26 cellular contexts compared by ENCODE assay signal in genomic region chr7:88293866-88294265, GRCh38.
"Had no signal": no experiment of that assay in that cellular context is flagged by ENCODE, and none has a peak within 500 bp of the region (broad histone marks: within the 10 kb centered on the region; RNA-seq: fewer than 3 reads in every experiment).

No MANE protein-coding gene starts in this region.

- H3K36me3 ChIP-seq: stomach, suprapubic skin, thoracic aorta, thyroid gland, tibial artery, tibial nerve, transverse colon, upper lobe of left lung, upper lobe of right lung, uterus had no signal

- H3K27ac ChIP-seq: stomach, suprapubic skin, testis, thoracic aorta, thyroid gland, tibial artery, tibial nerve, transverse colon, upper lobe of left lung, upper lobe of right lung, uterus had no signal

- FAIRE-seq: urothelium cell line had no signal

- H3K27me3 ChIP-seq: stomach, suprapubic skin, testis, thyroid gland, tibial artery, tibial nerve, transverse colon, upper lobe of left lung, upper lobe of right lung, uterus had no signal

- H3K9me3 ChIP-seq: stomach, suprapubic skin, testis, thoracic aorta, thyroid gland, tibial artery, tibial nerve, transverse colon, upper lobe of left lung, upper lobe of right lung, uterus had no signal

- H3K4me1 ChIP-seq: testis, tibial artery, transverse colon, upper lobe of right lung, uterus had no signal

- H3K4me3 ChIP-seq: stomach, suprapubic skin, testis, thoracic aorta, thyroid gland, tibial artery, tibial nerve, transverse colon, upper lobe of left lung, upper lobe of right lung, uterus had no signal

- DNase-seq: stimulated activated CD4-positive, alpha-beta T cell treated with anti-CD3 and anti-CD28 coated beads, Interleukin-2, amount 100 ng/mL, for 48 hours; stimulated activated CD4-positive, alpha-beta T cell treated with anti-CD3 and anti-CD28 coated beads, Interleukin-4, amount 100 ng/mL, for 1 hour; stimulated activated CD4-positive, alpha-beta T cell treated with anti-CD3 and anti-CD28 coated beads, Interleukin-4, amount 100 ng/mL, for 24 hours; stimulated activated CD4-positive, alpha-beta T cell treated with anti-CD3 and anti-CD28 coated beads, Interleukin-4, amount 100 ng/mL, for 4 hours; stimulated activated CD8-positive, alpha-beta memory T cell treated with anti-CD3 and anti-CD28 coated beads, Interleukin-4, amount 100 ng/mL, for 48 hours; stimulated activated naive B cell treated with anti-CD40 and anti-IgM and Interleukin-4, amounts not matched to agents 10 μg/mL and 1 μg/mL and 100 μg/mL, for 72 hours; stimulated activated naive CD4-positive, alpha-beta T cell; stimulated activated naive CD4-positive, alpha-beta T cell treated with Interleukin-2 at 50 U/mL for 16 hours; stimulated activated naive CD8-positive, alpha-beta T cell treated with anti-CD3 and anti-CD28 coated beads, Interleukin-15, amount 100 ng/mL, for 72 hours; stimulated activated naive CD8-positive, alpha-beta T cell treated with anti-CD3 and anti-CD28 coated beads, Interleukin-15, Interleukin-2, amounts not matched to agents 100 U/mL and 50 U/mL, for 24 hours; stomach; substantia nigra; testis; thyroid gland; tibial artery; transverse colon; trophoblast cell; upper lobe of left lung; upper lobe of right lung; uterus had no signal

- ATAC-seq: stimulated activated effector memory CD8-positive, alpha-beta T cell treated with anti-CD3 and anti-CD28 coated beads, Interleukin-12 subunit alpha, Interleukin-12 subunit beta, amount 100 ng/mL, for 72 hours; stimulated activated memory B cell treated with anti-CD40 and anti-IgM and Interleukin-4, amounts not matched to agents 10 μg/mL and 1 μg/mL and 100 μg/mL, for 72 hours; stimulated activated naive B cell treated with anti-CD40 and anti-IgM and Interleukin-4, amounts not matched to agents 10 μg/mL and 1 μg/mL and 100 μg/mL, for 72 hours; stimulated activated naive CD8-positive, alpha-beta T cell treated with anti-CD3 and anti-CD28 coated beads, Interleukin-15, amount 100 ng/mL, for 72 hours; stimulated activated naive CD8-positive, alpha-beta T cell treated with anti-CD3 and anti-CD28 coated beads, Interleukin-15, Interleukin-2, amounts not matched to agents 100 U/mL and 50 U/mL, for 24 hours; upper lobe of right lung had no signal
